Comparison of ENCODE assay signal across 25 cellular contexts in the genomic region with DNA sequence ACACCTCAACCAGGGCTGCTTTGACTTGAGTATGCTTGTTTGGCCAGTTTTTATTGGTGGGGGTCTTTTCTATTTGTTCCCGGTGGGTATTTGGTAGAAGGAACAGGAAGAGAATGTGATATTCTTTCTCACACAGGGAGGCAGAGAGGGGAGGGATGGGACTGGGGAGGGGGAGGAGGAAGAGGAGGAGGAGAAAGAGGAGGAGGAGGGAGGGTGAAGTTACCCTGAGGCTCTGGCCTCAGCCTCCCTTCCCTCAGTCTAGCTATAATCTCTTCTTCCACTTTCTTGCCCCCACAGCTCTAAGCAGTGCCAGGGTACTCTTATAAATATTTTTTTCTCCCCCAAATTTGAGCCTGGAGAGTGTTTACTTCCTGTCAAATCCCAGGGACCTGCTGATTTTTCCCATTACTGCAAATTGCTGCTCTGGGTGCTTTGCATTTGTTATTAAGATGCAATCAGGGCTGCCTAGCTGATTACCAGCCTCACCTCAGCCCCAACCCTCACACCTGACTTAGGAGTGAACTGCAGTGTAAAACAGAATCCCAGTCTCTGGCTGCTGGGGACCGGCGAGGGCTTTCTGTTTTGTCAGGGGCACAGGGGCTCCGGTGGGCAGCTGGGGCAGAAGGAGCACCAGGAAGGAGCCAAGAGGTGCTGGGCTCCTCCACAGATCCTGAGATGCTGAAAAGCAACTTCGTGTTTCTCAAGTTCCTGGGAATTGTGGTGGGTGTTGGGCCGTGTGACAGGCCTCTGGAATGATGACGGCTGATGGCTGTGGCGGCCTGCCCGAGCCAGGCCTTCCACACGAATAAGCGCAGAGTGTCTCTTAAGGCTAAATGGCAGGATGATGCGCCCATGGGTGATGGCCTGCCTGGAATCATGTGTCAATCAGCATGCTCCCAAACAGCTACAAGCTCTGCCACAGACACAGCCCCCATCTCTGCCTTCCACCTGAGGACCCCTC.
DNase-seq lines count a peak whose midpoint lies in the region; ATAC-seq and TF ChIP-seq lines count a peak whose summit lies in the region.
"Had no signal": no experiment of that assay in that cellular context is flagged by ENCODE, and none has a peak within 500 bp of the region (broad histone marks: within the 10 kb centered on the region; RNA-seq: fewer than 3 reads in every experiment).

No MANE protein-coding gene starts in this region.

- no peak overlapping the region for H4K8ac ChIP-seq in mesendoderm (ENCODE audit: low read depth, low read length)

- no peaks in the 10 kb centered on the region for H3K36me3 Mint-ChIP-seq in activated CD8-positive, alpha-beta T cell treated with anti-CD3 and anti-CD28 coated beads for 36 hours (ENCODE audit: low read depth)

- no peak overlapping the region for H3K23ac ChIP-seq in mesendoderm (ENCODE audit: low read length)

- H4K5ac ChIP-seq in mesendoderm (ENCODE audit: low read length), result no peak overlapping the region

- peak overlapping the region; percentile 28 for H3K18ac ChIP-seq in mesendoderm (ENCODE audit: low read length)

- H3K27me3 ChIP-seq in mesendoderm (ENCODE audit: insufficient read depth, low read length, poor library complexity) (no peaks in the 10 kb centered on the region), tibial nerve (no peaks in the 10 kb centered on the region)
- H3K27me3 ChIP-seq: gastroesophageal sphincter, left lung, right atrium auricular region, suprapubic skin had no signal

- no peak overlapping the region for H3K27ac Mint-ChIP-seq in activated CD8-positive, alpha-beta T cell treated with anti-CD3 and anti-CD28 coated beads for 36 hours
- H3K27ac Mint-ChIP-seq: activated CD4-positive, alpha-beta T cell treated with anti-CD3 and anti-CD28 coated beads for 36 hours; activated T-cell treated with anti-CD3 and anti-CD28 coated beads, Interleukin-2, amount 50 U/mL, for 24 hours had no signal

- ATAC-seq in activated CD8-positive, alpha-beta T cell treated with anti-CD3 and anti-CD28 coated beads for 36 hours, result no peak
- no peak for ATAC-seq in activated CD4-positive, CD25-positive, alpha-beta regulatory T cell treated with anti-CD3 and anti-CD28 coated beads, Interleukin-2, amount 50 U/mL, for 24 hours
- ATAC-seq: activated CD4-positive, alpha-beta T cell treated with anti-CD3 and anti-CD28 coated beads for 36 hours; gastroesophageal sphincter; left lung had no signal

- TF ChIP-seq EP300 in tibial nerve (IDR thresholded peaks at IDR 0.05), result no peak

- H3K27ac ChIP-seq in mesendoderm (ENCODE audit: low read depth, low read length), result no peak overlapping the region
- no peak overlapping the region for H3K27ac ChIP-seq in tibial nerve
- H3K27ac ChIP-seq: gastroesophageal sphincter, HL-60, left lung, ovary, right atrium auricular region, RWPE1, suprapubic skin had no signal

- no peaks in the 10 kb centered on the region for H3K79me2 ChIP-seq in mesendoderm (ENCODE audit: control insufficient read depth, insufficient read depth, low read length)

- no peaks in the 10 kb centered on the region for H3K27me3 Mint-ChIP-seq in activated CD8-positive, alpha-beta T cell treated with anti-CD3 and anti-CD28 coated beads for 36 hours
- H3K27me3 Mint-ChIP-seq: activated CD4-positive, alpha-beta T cell treated with anti-CD3 and anti-CD28 coated beads for 36 hours; activated T-cell treated with anti-CD3 and anti-CD28 coated beads, Interleukin-2, amount 50 U/mL, for 24 hours had no signal

- DNase-seq in NCI-H146 (lab: John Stamatoyannopoulos, UW), result peak; percentile 26
- no peak for DNase-seq in NCI-H146 treated with DMSO at 0.1 percent for 48 hours (lab: John Stamatoyannopoulos, UW; ENCODE audit: unreplicated experiment)
- peak; percentile 76 for DNase-seq in NCI-H69 (lab: John Stamatoyannopoulos, UW)
- DNase-seq in mesendoderm, result peak; percentile 37
- peak; percentile 74 for DNase-seq in retina
- no peak for DNase-seq in activated CD8-positive, alpha-beta T cell treated with anti-CD3 and anti-CD28 coated beads for 36 hours
- DNase-seq in tibial nerve (ENCODE audit: low spot score in 2 of 2), result no peak
- DNase-seq: 8988T; activated CD4-positive, alpha-beta T cell treated with anti-CD3 and anti-CD28 coated beads for 36 hours; activated naive CD4-positive, alpha-beta T cell; activated T-cell treated with anti-CD3 and anti-CD28 coated beads, Interleukin-2, amount 50 U/mL, for 24 hours; left lung; mesenchymal stem cell; NCI-H187 treated with DMSO at 0.1 percent for 48 hours; NCI-H2227 treated with DMSO at 0.1 percent for 48 hours; NCI-H526 treated with DMSO at 0.1 percent for 48 hours; ovary; stimulated activated CD4-positive, alpha-beta T cell treated with anti-CD3 and anti-CD28 coated beads, Interleukin-4, amount 100 ng/mL, for 4 hours; stimulated activated naive CD4-positive, alpha-beta T cell had no signal

- POLR2A ChIA-PET in activated CD8-positive, alpha-beta T cell treated with anti-CD3 and anti-CD28 coated beads for 36 hours (lab: Charles Lee), result interaction anchor here (0.9 kb wide), 1 partner anchor 8 kb away, joined by 3 read pairs; no protein-coding TSS in a partner anchor

- no peak overlapping the region for H3K9ac ChIP-seq in mesendoderm (ENCODE audit: low read length)

- peak overlapping the region; percentile 59 for H3K4ac ChIP-seq in mesendoderm (ENCODE audit: low read depth, low read length)

- intact Hi-C loops in activated CD8-positive, alpha-beta T cell treated with anti-CD3 and anti-CD28 coated beads for 36 hours (cut with micrococcal nuclease), result no loop called here

- H3K9me3 Mint-ChIP-seq in activated CD8-positive, alpha-beta T cell treated with anti-CD3 and anti-CD28 coated beads for 36 hours, result peaks cover 5% of the 10 kb centered on the region

- H2BK5ac ChIP-seq in mesendoderm (ENCODE audit: low read length), result no peak overlapping the region

- H3K4me1 Mint-ChIP-seq in activated CD8-positive, alpha-beta T cell treated with anti-CD3 and anti-CD28 coated beads for 36 hours (ENCODE audit: low read depth), result peaks cover 7% of the 10 kb centered on the region

- H2BK15ac ChIP-seq in mesendoderm (replicated peaks; ENCODE audit: low read depth), result no peak overlapping the region

- no peak overlapping the region for H3K4me2 ChIP-seq in mesendoderm (ENCODE audit: low read length)

- H3K9me3 ChIP-seq in tibial nerve, result peaks cover 0 to 25% (median 0%) of the 10 kb centered on the region in 4 donors
- H3K9me3 ChIP-seq: ovary, suprapubic skin had no signal

- no peak for TF ChIP-seq CTCF in activated CD8-positive, alpha-beta T cell treated with anti-CD3 and anti-CD28 coated beads for 36 hours (IDR thresholded peaks at IDR 0.05)
- TF ChIP-seq CTCF in tibial nerve (IDR thresholded peaks at IDR 0.05), result no peak

- H3K4me3 ChIP-seq in mesendoderm (ENCODE audit: low read length) (no peak overlapping the region), tibial nerve (no peak overlapping the region)
- H3K4me3 ChIP-seq: gastroesophageal sphincter, left lung, ovary, right atrium auricular region, suprapubic skin had no signal

- peak overlapping the region; percentile 20 for H3K56ac ChIP-seq in mesendoderm (ENCODE audit: low read length)

- TF ChIP-seq POLR2A in tibial nerve (IDR thresholded peaks at IDR 0.05), result no peak

- WGBS in mesendoderm (ENCODE audit: extremely low coverage, insufficient coverage, low lambda C conversion rate), result no CpG with 5 or more reads among the region's 12 CpGs
- 61 to 84% methylated on average over 11 to 12 of the region's 12 CpGs for WGBS in tibial nerve, 2 donors

- H3K4me1 ChIP-seq in mesendoderm (ENCODE audit: control insufficient read depth, low read depth, low read length), result peaks cover 18% of the 10 kb centered on the region
- no peaks in the 10 kb centered on the region for H3K4me1 ChIP-seq in tibial nerve
- H3K4me1 ChIP-seq: left lung, right atrium auricular region, suprapubic skin had no signal

- no peak overlapping the region for H2AK5ac ChIP-seq in mesendoderm (ENCODE audit: low read length)

- no peak overlapping the region for H3K4me3 Mint-ChIP-seq in activated CD8-positive, alpha-beta T cell treated with anti-CD3 and anti-CD28 coated beads for 36 hours
- H3K4me3 Mint-ChIP-seq: activated CD4-positive, alpha-beta T cell treated with anti-CD3 and anti-CD28 coated beads for 36 hours; activated T-cell treated with anti-CD3 and anti-CD28 coated beads, Interleukin-2, amount 50 U/mL, for 24 hours had no signal

- no peaks in the 10 kb centered on the region for H3K36me3 ChIP-seq in mesendoderm (ENCODE audit: control insufficient read depth, insufficient read depth, low read length)
- H3K36me3 ChIP-seq in tibial nerve, result no peaks in the 10 kb centered on the region
- H3K36me3 ChIP-seq: gastroesophageal sphincter, left lung, ovary, right atrium auricular region, suprapubic skin had no signal

- H3K79me1 ChIP-seq in mesendoderm (ENCODE audit: low read length), result no peaks in the 10 kb centered on the region

- H2BK120ac ChIP-seq in mesendoderm (ENCODE audit: low read depth, low read length), result no peak overlapping the region

- CTCF ChIA-PET in activated CD8-positive, alpha-beta T cell treated with anti-CD3 and anti-CD28 coated beads for 36 hours (lab: Charles Lee), result no interaction called here

Comparison
In these comparisons a context has a peak if more than half of its experiments do, and no peak if none do; other contexts are left out.
1. DNase-seq: peak in NCI-H146 (single experiment), NCI-H69 (single experiment), mesendoderm (single experiment) and retina (single experiment); none in NCI-H146 treated with DMSO at 0.1 percent for 48 hours (single experiment), activated CD8-positive, alpha-beta T cell treated with anti-CD3 and anti-CD28 coated beads for 36 hours (single experiment) and tibial nerve (0 of 2).